In the genomic region with DNA sequence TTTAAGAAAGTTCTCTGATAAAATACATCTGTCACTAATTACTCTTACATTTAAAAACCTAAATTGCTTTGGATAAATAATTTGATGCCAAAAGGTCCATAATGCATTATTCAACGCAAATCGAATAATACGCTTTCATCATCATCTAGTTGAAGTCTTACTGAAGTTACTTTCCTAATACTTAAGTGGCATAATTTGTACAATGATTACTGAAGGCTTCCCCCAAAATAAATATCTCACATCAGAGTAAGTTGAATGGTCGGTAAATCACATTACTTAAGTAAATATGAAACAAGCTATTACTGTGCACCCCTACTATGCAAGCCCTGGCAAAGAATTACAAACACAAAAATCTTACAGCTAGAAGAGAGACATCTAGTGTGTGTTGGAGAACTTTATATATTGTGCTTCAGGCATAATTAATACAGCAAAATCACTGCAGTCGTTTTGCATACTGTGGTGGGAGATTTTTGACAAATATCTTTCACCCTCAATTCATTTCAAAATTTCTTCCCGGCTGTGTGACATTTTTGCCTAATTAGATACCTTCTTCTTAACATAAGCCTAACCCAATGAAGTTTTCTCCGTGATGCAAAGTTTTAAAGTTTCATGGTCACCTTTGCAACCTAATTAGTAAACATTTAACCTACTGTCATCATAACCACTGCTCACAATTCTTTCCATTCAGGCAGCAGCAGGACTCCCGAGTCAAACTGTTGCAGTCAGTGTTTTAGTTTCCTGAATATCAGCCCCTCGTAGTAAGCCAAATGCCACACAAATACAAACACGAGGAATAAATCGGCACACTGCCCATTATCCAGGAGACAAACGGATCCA, we compare ENCODE assay signal across 11 cellular contexts.
A peak's percentile ranks its signal among the peaks of the same experiment; 100 is the strongest.
DNase-seq lines count a peak whose midpoint lies in the region; ATAC-seq and TF ChIP-seq lines count a peak whose summit lies in the region.
"Had no signal": no experiment of that assay in that cellular context is flagged by ENCODE, and none has a peak within 500 bp of the region (broad histone marks: within the 10 kb centered on the region; RNA-seq: fewer than 3 reads in every experiment).

No MANE protein-coding gene starts in this region.

- POLR2A ChIA-PET in HEK293 (lab: Yijun Ruan, JAX) (interaction anchor here (1.4 to 1.6 kb wide), 2 partner anchors 37 to 106 kb away, joined by 3 to 5 read pairs; a partner anchor contains a TSS), SK-N-SH (lab: Yijun Ruan, JAX) (no interaction called here)

- H3K27ac ChIP-seq in HEK293 (ENCODE audit: extremely low read depth, low read depth, low read length) (no peak overlapping the region), SK-N-SH (ENCODE audit: low read depth in 2 of 2, low read length in 1 of 2) (peak overlapping the region in 1 of 2 experiments; percentile 97; a peak in 3 of 4 replicates), smooth muscle cell (ENCODE audit: low read depth) (no peak overlapping the region)

- H3K4me2 ChIP-seq in SK-N-SH = peak overlapping the region; percentile 85; the same call in 1 of the 2 replicates
- H3K4me2 ChIP-seq in smooth muscle cell = no peak overlapping the region

- H3K27me3 ChIP-seq in SK-N-SH (ENCODE audit: insufficient read depth) = no peaks in the 10 kb centered on the region; the same call in 1 of the 2 replicates
- H3K27me3 ChIP-seq in smooth muscle cell (ENCODE audit: low read depth) = peaks cover 35% of the 10 kb centered on the region
- H3K27me3 ChIP-seq: right lobe of liver had no signal

- no peak for TF ChIP-seq EP300 in SK-N-SH (IDR thresholded peaks at IDR 0.05; ENCODE audit: borderline replicate concordance in 1 of 2, low read depth in 1 of 2, low read length in 1 of 2)

- H3K4me3 ChIP-seq in HEK293 (ENCODE audit: low read depth, low read length) (no peak overlapping the region), SK-N-SH (ENCODE audit: low read depth in 2 of 2, low read length in 1 of 2) (peak overlapping the region in 1 of 2 experiments; percentile 75; a peak in 2 of 4 replicates), smooth muscle cell (peak overlapping the region; percentile 72)

- no peaks in the 10 kb centered on the region for H4K20me1 ChIP-seq in SK-N-SH (ENCODE audit: insufficient read depth)
- H4K20me1 ChIP-seq in smooth muscle cell (ENCODE audit: low read depth) = no peaks in the 10 kb centered on the region

- H3F3A ChIP-seq in SK-N-SH (replicated peaks; ENCODE audit: insufficient read depth) = peaks cover 14% of the 10 kb centered on the region
- peaks cover 28% of the 10 kb centered on the region for H3F3A ChIP-seq in smooth muscle cell (ENCODE audit: low read depth)

- H3K36me3 ChIP-seq in HEK293 (ENCODE audit: control insufficient read depth in 2 of 2, insufficient read depth in 1 of 2, low read length in 2 of 2) = no peaks in the 10 kb centered on the region
- H3K36me3 ChIP-seq in SK-N-SH (replicated peaks in 1 of 2; ENCODE audit: control insufficient read depth in 1 of 2, insufficient read depth in 2 of 2, low read length in 1 of 2) = no peaks in the 10 kb centered on the region
- H3K36me3 ChIP-seq in smooth muscle cell (ENCODE audit: low read depth) = no peaks in the 10 kb centered on the region
- H3K36me3 ChIP-seq: heart right ventricle, right lobe of liver had no signal

- H3K4me1 ChIP-seq in HEK293 (ENCODE audit: control insufficient read depth, insufficient read depth, low read length) = peaks cover 17% of the 10 kb centered on the region
- H3K4me1 ChIP-seq in SK-N-SH (ENCODE audit: control insufficient read depth in 1 of 2, insufficient read depth in 2 of 2, low read depth in 1 of 2, low read length in 1 of 2) = peaks cover 0 to 25% of the 10 kb centered on the region in 2 experiments; a peak in 2 of 4 replicates
- H3K4me1 ChIP-seq in smooth muscle cell (ENCODE audit: low read depth) = peaks cover 13% of the 10 kb centered on the region

- no peaks in the 10 kb centered on the region for H3K9me3 ChIP-seq in HEK293 (ENCODE audit: control insufficient read depth, insufficient read depth, low read depth, low read length)
- H3K9me3 ChIP-seq in SK-N-SH = no peaks in the 10 kb centered on the region
- H3K9me3 ChIP-seq in smooth muscle cell (replicated peaks; ENCODE audit: low read depth) = no peaks in the 10 kb centered on the region
- H3K9me3 ChIP-seq: heart right ventricle, right lobe of liver had no signal

- CTCF ChIA-PET in HEK293 (lab: Yijun Ruan, JAX) (interaction anchor here (0.7 to 2.1 kb wide), 6 partner anchors 16 to 271 kb away, joined by 3 to 5 read pairs (median 4); no protein-coding TSS in a partner anchor), SK-N-SH (lab: Yijun Ruan, JAX) (interaction anchor here (0.9 to 2.3 kb wide), 10 partner anchors 9 to 364 kb away, joined by 3 to 11 read pairs (median 4); a partner anchor contains a TSS)

- no peak for TF ChIP-seq CTCF in HEK293 (tag by site-specific recombination; IDR thresholded peaks at IDR 0.05)
- TF ChIP-seq CTCF in SK-N-SH (IDR thresholded peaks at IDR 0.05) = no peak
- no peak for TF ChIP-seq CTCF in smooth muscle cell (IDR thresholded peaks at IDR 0.05; ENCODE audit: borderline replicate concordance, insufficient read depth, poor library complexity, severe bottlenecking)

- H3K9me2 ChIP-seq in SK-N-SH = no peaks in the 10 kb centered on the region

- no peak for DNase-seq in SK-N-SH
- peak; percentile 7 for DNase-seq in iris pigment epithelial cell (ENCODE audit: low read depth)
- DNase-seq in smooth muscle cell (lab: John Stamatoyannopoulos, UW; ENCODE audit: unreplicated experiment) = no peak
- DNase-seq in NCI-H2107 treated with DMSO at 0.1 percent for 48 hours (lab: John Stamatoyannopoulos, UW; ENCODE audit: unreplicated experiment) = no peak
- no peak for DNase-seq in activated CD4-positive, CD25-positive, alpha-beta regulatory T cell treated with anti-CD3 and anti-CD28 coated beads, Interleukin-2, amount 50 U/mL, for 72 hours
- DNase-seq: CD8-positive, alpha-beta memory T cell; heart right ventricle; MV-4-11; right lobe of liver had no signal

- peak; percentile 36 for TF ChIP-seq RAD21 in SK-N-SH (IDR thresholded peaks at IDR 0.05; ENCODE audit: low read length)

- H3K79me2 ChIP-seq in SK-N-SH (ENCODE audit: insufficient read depth) (no peaks in the 10 kb centered on the region), smooth muscle cell (ENCODE audit: low read depth) (no peaks in the 10 kb centered on the region)

- no peak for ATAC-seq in HG02759 (IDR thresholded peaks at IDR 0.05; ENCODE audit: unreplicated experiment)

- no peak overlapping the region for H2AFZ ChIP-seq in SK-N-SH (ENCODE audit: low read depth)
- H2AFZ ChIP-seq in smooth muscle cell (ENCODE audit: low read depth) = peak overlapping the region; percentile 81

- H3K9ac ChIP-seq in SK-N-SH (no peak overlapping the region), smooth muscle cell (ENCODE audit: low read depth) (no peak overlapping the region)

- WGBS in SK-N-SH (ENCODE audit: low lambda C conversion rate) = 11% methylated on average over 12 of the region's 12 CpGs
- 50% methylated on average over 12 of the region's 12 CpGs for WGBS in smooth muscle cell (ENCODE audit: low lambda C conversion rate)

TF ChIP-seq in HEK293, 187 proteins besides CTCF, POLR2A, EP300 and RAD21:
- TF ChIP-seq ZNF335 (tag by site-specific recombination; conservative IDR thresholded peaks at IDR 0.05) (peak; percentile 69), ZNF24 (tag by site-specific recombination; IDR thresholded peaks at IDR 0.05) (no peak)

TF ChIP-seq in SK-N-SH, 30 proteins besides CTCF, POLR2A, EP300 and RAD21:
- no peak for TF ChIP-seq FOXJ3 (CRISPR knock-in tag; IDR thresholded peaks at IDR 0.05)
- no peak for TF ChIP-seq FOXM1 (IDR thresholded peaks at IDR 0.05; ENCODE audit: low read depth)
- TF ChIP-seq, protein P1, sequence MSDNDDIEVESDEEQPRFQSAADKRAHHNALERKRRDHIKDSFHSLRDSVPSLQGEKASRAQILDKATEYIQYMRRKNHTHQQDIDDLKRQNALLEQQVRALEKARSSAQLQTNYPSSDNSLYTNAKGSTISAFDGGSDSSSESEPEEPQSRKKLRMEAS (IDR thresholded peaks at IDR 0.05; ENCODE audit: low read depth) = no peak
- TF ChIP-seq, protein P2, sequence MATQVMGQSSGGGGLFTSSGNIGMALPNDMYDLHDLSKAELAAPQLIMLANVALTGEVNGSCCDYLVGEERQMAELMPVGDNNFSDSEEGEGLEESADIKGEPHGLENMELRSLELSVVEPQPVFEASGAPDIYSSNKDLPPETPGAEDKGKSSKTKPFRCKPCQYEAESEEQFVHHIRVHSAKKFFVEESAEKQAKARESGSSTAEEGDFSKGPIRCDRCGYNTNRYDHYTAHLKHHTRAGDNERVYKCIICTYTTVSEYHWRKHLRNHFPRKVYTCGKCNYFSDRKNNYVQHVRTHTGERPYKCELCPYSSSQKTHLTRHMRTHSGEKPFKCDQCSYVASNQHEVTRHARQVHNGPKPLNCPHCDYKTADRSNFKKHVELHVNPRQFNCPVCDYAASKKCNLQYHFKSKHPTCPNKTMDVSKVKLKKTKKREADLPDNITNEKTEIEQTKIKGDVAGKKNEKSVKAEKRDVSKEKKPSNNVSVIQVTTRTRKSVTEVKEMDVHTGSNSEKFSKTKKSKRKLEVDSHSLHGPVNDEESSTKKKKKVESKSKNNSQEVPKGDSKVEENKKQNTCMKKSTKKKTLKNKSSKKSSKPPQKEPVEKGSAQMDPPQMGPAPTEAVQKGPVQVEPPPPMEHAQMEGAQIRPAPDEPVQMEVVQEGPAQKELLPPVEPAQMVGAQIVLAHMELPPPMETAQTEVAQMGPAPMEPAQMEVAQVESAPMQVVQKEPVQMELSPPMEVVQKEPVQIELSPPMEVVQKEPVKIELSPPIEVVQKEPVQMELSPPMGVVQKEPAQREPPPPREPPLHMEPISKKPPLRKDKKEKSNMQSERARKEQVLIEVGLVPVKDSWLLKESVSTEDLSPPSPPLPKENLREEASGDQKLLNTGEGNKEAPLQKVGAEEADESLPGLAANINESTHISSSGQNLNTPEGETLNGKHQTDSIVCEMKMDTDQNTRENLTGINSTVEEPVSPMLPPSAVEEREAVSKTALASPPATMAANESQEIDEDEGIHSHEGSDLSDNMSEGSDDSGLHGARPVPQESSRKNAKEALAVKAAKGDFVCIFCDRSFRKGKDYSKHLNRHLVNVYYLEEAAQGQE (IDR thresholded peaks at IDR 0.05; ENCODE audit: low read depth, low read length) = no peak
- no peak for TF ChIP-seq FOSL2 (IDR thresholded peaks at IDR 0.05; ENCODE audit: borderline replicate concordance, low read depth)
- TF ChIP-seq MEF2A (IDR thresholded peaks at IDR 0.05; ENCODE audit: borderline replicate concordance, low read depth) = no peak
